In genomic region chr13:110553417-110553816, GRCh38 we compare ENCODE assay signal across 33 cellular contexts. TPM values are rescaled to one million over a fixed set of nuclear protein-coding genes. Genes with fewer than 3 reads are reported as not detected.
DNase-seq lines count a peak whose midpoint lies in the region; ATAC-seq, FAIRE-seq and TF ChIP-seq lines count a peak whose summit lies in the region.
"Had no signal": no experiment of that assay in that cellular context is flagged by ENCODE, and none has a peak within 500 bp of the region (broad histone marks: within the 10 kb centered on the region; RNA-seq: fewer than 3 reads in every experiment).

No MANE protein-coding gene starts in this region.

- peaks cover 5% of the 10 kb centered on the region for H3K9me3 Mint-ChIP-seq in WTC11
- H3K9me3 Mint-ChIP-seq: CD4-positive, alpha-beta T cell had no signal

- DNase-seq in Karpas-422 = peak; percentile 49
- no peak for DNase-seq in WTC11 (ENCODE audit: low spot score)
- no peak for DNase-seq in H1 (ENCODE audit: low read depth in 1 of 2, low spot score in 2 of 2)
- no peak for DNase-seq in smooth muscle cell (lab: John Stamatoyannopoulos, UW; ENCODE audit: unreplicated experiment)
- DNase-seq in T-helper 2 cell = no peak
- DNase-seq: AML-193; CD4-positive, alpha-beta T cell; COR-L47; DMS 273 treated with DMSO at 0.1 percent for 48 hours; DMS79; EL; GDM1; KG1; MM.1S; NCI-H1048; NCI-H1417; NCI-H1694; NCI-H2081; NCI-H2171; NCI-H226; NCI-H510A; NCI-H69; SIG-M5; SW 1271 had no signal

- TF ChIP-seq CTCF in WTC11 (IDR thresholded peaks at IDR 0.05) (no peak), H1 (IDR thresholded peaks at IDR 0.05; ENCODE audit: control extremely low read depth in 1 of 3, insufficient read depth in 1 of 3, low read depth in 1 of 3, low read length in 3 of 3) (no peak), smooth muscle cell (IDR thresholded peaks at IDR 0.05; ENCODE audit: borderline replicate concordance, insufficient read depth, poor library complexity, severe bottlenecking) (no peak)

- H4K20me1 ChIP-seq in Karpas-422 (ENCODE audit: insufficient read depth, low read depth, low read length) = no peaks in the 10 kb centered on the region
- peaks cover 0 to 6% of the 10 kb centered on the region in 2 experiments for H4K20me1 ChIP-seq in H1 (replicated peaks in 1 of 2; ENCODE audit: control insufficient read depth in 1 of 2, insufficient read depth in 2 of 2, low read length in 2 of 2)
- peaks cover 44% of the 10 kb centered on the region for H4K20me1 ChIP-seq in smooth muscle cell (ENCODE audit: low read depth)

- TF ChIP-seq EP300 in H1 (IDR thresholded peaks at IDR 0.05; ENCODE audit: borderline replicate concordance in 1 of 2, low read depth in 2 of 2, low read length in 2 of 2) = no peak

- CTCF ChIA-PET in WTC11 (lab: Charles Lee) = interaction anchor here (1.1 kb wide), 1 partner anchor 91 kb away, joined by 3 read pairs; no protein-coding TSS in a partner anchor
- CTCF ChIA-PET in H1 (lab: Charles Lee; ENCODE audit: partially characterized antibody) = interaction anchor here (1.1 to 2.7 kb wide), 5 partner anchors 11 to 98 kb away, joined by 3 to 9 read pairs (median 4); no protein-coding TSS in a partner anchor

- ATAC-seq in WTC11 (no peak), HG03571 (IDR thresholded peaks at IDR 0.05; ENCODE audit: unreplicated experiment) (no peak), HG03457 (IDR thresholded peaks at IDR 0.05; ENCODE audit: unreplicated experiment) (no peak)
- ATAC-seq: A549, HCT116 had no signal

- H4K8ac ChIP-seq in H1 (ENCODE audit: extremely low read depth, insufficient read depth, low read length) = no peak overlapping the region

- no peak overlapping the region for H3K14ac ChIP-seq in H1 (ENCODE audit: insufficient read length)

- no peak overlapping the region for H3K4me3 ChIP-seq in Karpas-422 (ENCODE audit: low read length)
- H3K4me3 ChIP-seq in H1 (ENCODE audit: extremely low read depth in 1 of 4, insufficient read depth in 2 of 4, low read depth in 3 of 4, low read length in 4 of 4) = no peak overlapping the region
- H3K4me3 ChIP-seq in smooth muscle cell = no peak overlapping the region
- H3K4me3 ChIP-seq: A549, SK-N-MC had no signal

- POLR2A ChIA-PET in WTC11 (lab: Charles Lee) = no interaction called here
- POLR2A ChIA-PET in H1 (lab: Charles Lee; ENCODE audit: partially characterized antibody) = interaction anchor here (1.0 to 1.2 kb wide), 2 partner anchors 18 to 20 kb away, joined by 3 read pairs; no protein-coding TSS in a partner anchor

- 72% methylated on average over 4 of the region's 4 CpGs; no CpG with 5 or more reads in 1 of the 2 experiments for WGBS in H1 (ENCODE audit: extremely low coverage in 1 of 2, insufficient coverage in 1 of 2, insufficient read length in 1 of 2, insufficient replicate concordance in 2 of 2, low coverage in 1 of 2, low lambda C conversion rate in 2 of 2, missing lambda C conversion rate in 1 of 2), 2 experiments
- 76% methylated on average over 4 of the region's 4 CpGs for WGBS in smooth muscle cell (ENCODE audit: low lambda C conversion rate)

- no peaks in the 10 kb centered on the region for H3K23me2 ChIP-seq in H1 (ENCODE audit: low read depth, low read length)

- H2BK20ac ChIP-seq in H1 (ENCODE audit: low read length) = no peak overlapping the region

- no peak overlapping the region for H4K91ac ChIP-seq in H1 (replicated peaks; ENCODE audit: insufficient read length, low read length)

- H3K36me3 ChIP-seq in Karpas-422 (ENCODE audit: insufficient read depth, low read length) (no peaks in the 10 kb centered on the region), H1 (ENCODE audit: control insufficient read depth in 2 of 4, insufficient read depth in 4 of 4, low read length in 3 of 4) (no peaks in the 10 kb centered on the region; a peak in 3 of 8 replicates), smooth muscle cell (ENCODE audit: low read depth) (no peaks in the 10 kb centered on the region)

- H3K23ac ChIP-seq in H1 (ENCODE audit: insufficient read length) = no peak overlapping the region

- TF ChIP-seq RAD21 in H1 (IDR thresholded peaks at IDR 0.05 in 1 of 2, conservative IDR thresholded peaks at IDR 0.05 in 1 of 2; ENCODE audit: low read depth in 2 of 2, low read length in 2 of 2) = no peak

- TF ChIP-seq POLR2A in H1 (IDR thresholded peaks at IDR 0.05; ENCODE audit: control extremely low read depth in 1 of 2, low read depth in 2 of 2, low read length in 2 of 2) = no peak

- no peak overlapping the region for H3K4me2 ChIP-seq in Karpas-422 (ENCODE audit: low read depth, low read length, poor library complexity, severe bottlenecking)
- H3K4me2 ChIP-seq in H1 (ENCODE audit: insufficient read depth in 1 of 2, low read depth in 2 of 2, low read length in 2 of 2) = no peak overlapping the region
- no peak overlapping the region for H3K4me2 ChIP-seq in smooth muscle cell
- H3K4me2 ChIP-seq: A549 had no signal

- no peak overlapping the region for H2AK5ac ChIP-seq in H1 (ENCODE audit: low read depth, low read length)

- H3K27me3 ChIP-seq in Karpas-422 (ENCODE audit: low read length) = no peaks in the 10 kb centered on the region
- no peaks in the 10 kb centered on the region for H3K27me3 ChIP-seq in H1 (replicated peaks in 1 of 4; ENCODE audit: control insufficient read depth in 3 of 4, extremely low read depth in 1 of 4, insufficient read depth in 3 of 4, low read length in 3 of 4)
- no peaks in the 10 kb centered on the region for H3K27me3 ChIP-seq in smooth muscle cell (ENCODE audit: low read depth)
- H3K27me3 ChIP-seq: BLaER1 treated with 17β-estradiol and CSF1 and Interleukin-3, amounts not matched to agents 10 nM and 100 nM had no signal

- H3K56ac ChIP-seq in H1 (replicated peaks; ENCODE audit: insufficient read length, low read depth, low read length) = no peak overlapping the region

- H3K27me3 Mint-ChIP-seq in WTC11 (ENCODE audit: low read depth) = no peaks in the 10 kb centered on the region
- H3K27me3 Mint-ChIP-seq: CD4-positive, alpha-beta T cell had no signal

- H3K27ac Mint-ChIP-seq in WTC11 = peak overlapping the region; percentile 58
- H3K27ac Mint-ChIP-seq: CD4-positive, alpha-beta T cell had no signal

- H3K4me1 Mint-ChIP-seq in WTC11 = peaks cover 11% of the 10 kb centered on the region; the same call in 1 of the 2 replicates

- no peak overlapping the region for H2BK12ac ChIP-seq in H1 (ENCODE audit: low read depth, low read length)

- no peak overlapping the region for H3K9ac ChIP-seq in Karpas-422 (ENCODE audit: low read length)
- no peak overlapping the region for H3K9ac ChIP-seq in H1 (replicated peaks in 1 of 4; ENCODE audit: extremely low read depth in 1 of 4, low read depth in 3 of 4, low read length in 3 of 4)
- H3K9ac ChIP-seq in smooth muscle cell (ENCODE audit: low read depth) = no peak overlapping the region

- no peak overlapping the region for H3K4ac ChIP-seq in H1 (replicated peaks; ENCODE audit: insufficient read length, low read depth, low read length)

- H3K4me3 Mint-ChIP-seq in WTC11 = no peak overlapping the region
- H3K4me3 Mint-ChIP-seq: CD4-positive, alpha-beta T cell had no signal

- no peak overlapping the region for H4K5ac ChIP-seq in H1 (ENCODE audit: insufficient read length, low read depth, low read length)

- H3K9me3 ChIP-seq in Karpas-422 (ENCODE audit: low read length) (no peaks in the 10 kb centered on the region), H1 (ENCODE audit: insufficient read depth in 2 of 2, low read depth in 1 of 2, low read length in 1 of 2) (no peaks in the 10 kb centered on the region), smooth muscle cell (replicated peaks; ENCODE audit: low read depth) (no peaks in the 10 kb centered on the region)
- H3K9me3 ChIP-seq: A549 had no signal

- H3K9me2 ChIP-seq in Karpas-422 (replicated peaks; ENCODE audit: insufficient read depth, low read length) = no peaks in the 10 kb centered on the region

- H2BK120ac ChIP-seq in H1 (replicated peaks; ENCODE audit: low read depth, low read length) = no peak overlapping the region

- peaks cover 37% of the 10 kb centered on the region for H3K79me1 ChIP-seq in H1 (ENCODE audit: low read depth, low read length)

- H3K79me2 ChIP-seq in Karpas-422 (ENCODE audit: low read length) (no peaks in the 10 kb centered on the region), H1 (ENCODE audit: control insufficient read depth in 1 of 2, insufficient read depth in 2 of 2, low read length in 2 of 2) (peaks cover 11 to 67% of the 10 kb centered on the region in 2 experiments), smooth muscle cell (ENCODE audit: low read depth) (peaks cover 77% of the 10 kb centered on the region)

- peaks cover 3% of the 10 kb centered on the region for H3K4me1 ChIP-seq in Karpas-422 (ENCODE audit: low read length)
- H3K4me1 ChIP-seq in H1 (replicated peaks in 1 of 4; ENCODE audit: control insufficient read depth in 3 of 4, insufficient read depth in 4 of 4, low read length in 3 of 4) = peaks cover 0 to 5% (median 1%) of the 10 kb centered on the region in 4 experiments; a peak in 1 of 7 replicates
- H3K4me1 ChIP-seq in smooth muscle cell (ENCODE audit: low read depth) = no peaks in the 10 kb centered on the region

- H3K27ac ChIP-seq in Karpas-422 (ENCODE audit: low read length) (no peak overlapping the region), H1 (ENCODE audit: low read depth, low read length) (no peak overlapping the region), smooth muscle cell (ENCODE audit: low read depth) (peak overlapping the region; percentile 4)
- H3K27ac ChIP-seq: A549; BLaER1 treated with 17β-estradiol and CSF1 and Interleukin-3, amounts not matched to agents 10 nM and 100 nM; SK-N-MC had no signal

- no peak overlapping the region for H2BK5ac ChIP-seq in H1 (ENCODE audit: low read depth, low read length)

- H3K36me3 Mint-ChIP-seq in WTC11 = peaks cover 15% of the 10 kb centered on the region

- no peak overlapping the region for H2BK15ac ChIP-seq in H1 (ENCODE audit: low read length)

- no peak overlapping the region for H3K18ac ChIP-seq in H1 (ENCODE audit: extremely low read depth, low read length)

- peak; percentile 24 for FAIRE-seq in H1 (lab: Jason Lieb, UNC)
- FAIRE-seq: A549, GM12891, RCC 7860 had no signal

- H2AFZ ChIP-seq in Karpas-422 (ENCODE audit: low read length) (no peak overlapping the region), H1 (ENCODE audit: low read length) (no peak overlapping the region), smooth muscle cell (ENCODE audit: low read depth) (no peak overlapping the region)

- no peaks in the 10 kb centered on the region for H3F3A ChIP-seq in smooth muscle cell (ENCODE audit: low read depth)

RNA-seq across cellular contexts. Expression of gene RAB20, which starts 8.1 kb away (rescaled TPM):
- total RNA-seq in Karpas-422 (2014; rRNA removed; shearing (Covaris generic); ENCODE audit: low replicate concordance) = 0.79 TPM in 1 of 2 replicates, not detected in the other
- total RNA-seq in WTC11 (2021) (14.3 to 19.0 TPM (median 18.6 TPM) in 3 replicates), smooth muscle cell (12.6 and 18.0 TPM in 2 replicates)
- 24.7 and 27.9 TPM in 2 replicates for total RNA-seq in H1 (2021; fragmentation: NEBNext Ultra II Directional; extraction: Animal tissue kit (Norgen Biotek cat#: 25700))
- polyA plus RNA-seq in H1 (2011; rRNA removed) (14.8 and 21.5 TPM in 2 replicates), smooth muscle cell (12.9 and 21.8 TPM in 2 replicates)
- 23.6 TPM for polyA plus RNA-seq in H1 (2011; cell fraction: cytosol; rRNA removed)
- 14.3 TPM for polyA plus RNA-seq in H1 (2011; cell fraction: nucleus; rRNA removed)
- 17.1 to 20.8 TPM (median 17.7 TPM) in 4 replicates for polyA plus RNA-seq in H1 (2012, experiment 1 of 2)
- polyA plus RNA-seq in H1 (2012, experiment 2 of 2) = 24.0 TPM
- 16.4 TPM for polyA plus RNA-seq in H1 (2013, experiment 1 of 2)
- 16.1 TPM for polyA plus RNA-seq in H1 (2013, experiment 2 of 2)
- 8.5 and 11.9 TPM in 2 replicates for polyA minus RNA-seq in H1 (2011; rRNA and poly(A)+ RNA removed)
- polyA minus RNA-seq in H1 (2011; cell fraction: cytosol; rRNA and poly(A)+ RNA removed) = 11.2 TPM
- polyA minus RNA-seq in H1 (2011; cell fraction: nucleus; rRNA and poly(A)+ RNA removed) = 4.9 TPM
- total RNA-seq: OCI-LY7 had no signal
